ENCODE assay signal across 8 cellular contexts in the genomic region with DNA sequence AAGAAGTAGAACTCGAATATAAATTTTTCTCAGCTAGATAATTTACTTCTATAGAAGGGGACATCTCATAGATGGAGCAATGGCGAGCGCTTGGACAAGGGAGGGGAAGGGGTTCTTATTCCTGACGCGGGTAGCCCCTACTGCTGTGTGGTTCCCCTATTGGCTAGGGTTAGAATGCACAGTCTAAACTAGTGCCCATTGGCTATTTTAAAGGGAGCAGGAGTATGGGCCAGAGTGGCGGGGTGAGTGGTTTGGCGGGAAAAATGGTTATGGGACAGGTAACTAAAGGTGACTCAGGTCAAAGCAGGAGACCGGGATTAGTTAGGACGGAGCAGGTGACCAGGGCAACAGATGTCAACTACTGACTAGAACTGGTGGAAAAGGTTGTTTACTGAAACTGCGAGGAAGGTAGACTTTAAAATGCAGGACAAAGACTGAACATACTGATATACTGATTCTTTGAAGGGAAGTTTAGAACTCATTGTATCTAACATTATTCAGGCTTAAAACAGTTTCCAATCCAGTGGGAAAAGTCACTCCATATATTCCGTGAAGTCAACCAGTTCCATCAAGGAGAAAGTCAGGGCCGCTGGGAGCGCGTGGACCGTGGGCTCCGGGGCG. TPM values are rescaled to one million over a fixed set of nuclear protein-coding genes. Genes with fewer than 3 reads are reported as not detected.
A peak's percentile ranks its signal among the peaks of the same experiment; 100 is the strongest.
DNase-seq lines count a peak whose midpoint lies in the region; ATAC-seq lines count a peak whose summit lies in the region.

No MANE protein-coding gene starts in this region.

- H3K27ac ChIP-seq in skin epidermis = peak overlapping the region; percentile 58 to 98 (median 95)

- H3K9ac ChIP-seq in iPS-15b (ENCODE audit: low read depth, low read length) = peak overlapping the region; percentile 73

- peaks cover 11% of the 10 kb centered on the region for H3K4me1 Mint-ChIP-seq in activated T-helper 2 cell treated with anti-CD3 and anti-CD28 coated beads, Interferon-gamma antibody, Interleukin-2, Interleukin-4, amounts not matched to agents 10 μg/mL and 5 μg/mL and 100 μg/mL, durations not matched to agents 14 hours and 24 hours and 36 hours (ENCODE audit: low read depth)

- peak overlapping the region; percentile 87 for H3K4me3 Mint-ChIP-seq in activated T-helper 2 cell treated with anti-CD3 and anti-CD28 coated beads, Interferon-gamma antibody, Interleukin-2, Interleukin-4, amounts not matched to agents 10 μg/mL and 5 μg/mL and 100 μg/mL, durations not matched to agents 14 hours and 24 hours and 36 hours (ENCODE audit: low read depth)

- no peaks in the 10 kb centered on the region for H3K9me3 ChIP-seq in iPS-15b (ENCODE audit: control insufficient read depth, insufficient read depth, low read length)

- H3K27ac Mint-ChIP-seq in activated T-helper 2 cell treated with anti-CD3 and anti-CD28 coated beads, Interferon-gamma antibody, Interleukin-2, Interleukin-4, amounts not matched to agents 10 μg/mL and 5 μg/mL and 100 μg/mL, durations not matched to agents 14 hours and 24 hours and 36 hours = peak overlapping the region; percentile 88

- ATAC-seq in GM18498 (IDR thresholded peaks at IDR 0.05; ENCODE audit: unreplicated experiment) = no peak

- no peaks in the 10 kb centered on the region for H3K27me3 Mint-ChIP-seq in activated T-helper 2 cell treated with anti-CD3 and anti-CD28 coated beads, Interferon-gamma antibody, Interleukin-2, Interleukin-4, amounts not matched to agents 10 μg/mL and 5 μg/mL and 100 μg/mL, durations not matched to agents 14 hours and 24 hours and 36 hours (ENCODE audit: low read depth)

- no peaks in the 10 kb centered on the region for H3K4me1 ChIP-seq in iPS-15b (ENCODE audit: control insufficient read depth, insufficient read depth, low read length)

- no peaks in the 10 kb centered on the region for H3K36me3 ChIP-seq in iPS-15b (ENCODE audit: control insufficient read depth, insufficient read depth, low read length)

- peaks cover 6% of the 10 kb centered on the region for H3K36me3 Mint-ChIP-seq in activated T-helper 2 cell treated with anti-CD3 and anti-CD28 coated beads, Interferon-gamma antibody, Interleukin-2, Interleukin-4, amounts not matched to agents 10 μg/mL and 5 μg/mL and 100 μg/mL, durations not matched to agents 14 hours and 24 hours and 36 hours (ENCODE audit: low read depth)

- peak; percentile 9 for DNase-seq in NCI-H1436 (lab: John Stamatoyannopoulos, UW)
- DNase-seq in NCI-H1436 treated with DMSO at 0.1 percent for 48 hours (lab: John Stamatoyannopoulos, UW) = no peak
- DNase-seq in NCI-H146 (lab: John Stamatoyannopoulos, UW) = peak; percentile 38
- DNase-seq in activated T-helper 2 cell treated with anti-CD3 and anti-CD28 coated beads, Interferon-gamma antibody, Interleukin-2, Interleukin-4, amounts not matched to agents 10 μg/mL and 5 μg/mL and 100 μg/mL, durations not matched to agents 14 hours and 24 hours and 36 hours (ENCODE audit: low spot score) = peak; percentile 13
- no peak for DNase-seq in activated effector memory CD4-positive, alpha-beta T cell treated with anti-CD3 and anti-CD28 coated beads, Interleukin-2, amount 50 U/mL, for 16 hours

- H3K4me3 ChIP-seq in iPS-15b (ENCODE audit: low read depth, low read length) (peak overlapping the region; percentile 78), skin epidermis (peak overlapping the region; percentile 66 to 95 (median 87))

- intact Hi-C loops in activated T-helper 2 cell treated with anti-CD3 and anti-CD28 coated beads, Interferon-gamma antibody, Interleukin-2, Interleukin-4, amounts not matched to agents 10 μg/mL and 5 μg/mL and 100 μg/mL, durations not matched to agents 14 hours and 24 hours and 36 hours (cut with micrococcal nuclease) = loop anchor here (1.0 kb wide), 1 partner anchor 40 kb away; the partner anchor contains the start of gene ATAD3B

- H3K9me3 Mint-ChIP-seq in activated T-helper 2 cell treated with anti-CD3 and anti-CD28 coated beads, Interferon-gamma antibody, Interleukin-2, Interleukin-4, amounts not matched to agents 10 μg/mL and 5 μg/mL and 100 μg/mL, durations not matched to agents 14 hours and 24 hours and 36 hours = no peaks in the 10 kb centered on the region

- H3K27me3 ChIP-seq in iPS-15b (ENCODE audit: control insufficient read depth, insufficient read depth, low read length) = no peaks in the 10 kb centered on the region

RNA-seq across cellular contexts. Expression of gene ATAD3A, which starts 0.9 kb away (rescaled TPM):
- 71.5 and 78.5 TPM in 2 replicates for total RNA-seq in activated T-helper 2 cell treated with anti-CD3 and anti-CD28 coated beads, Interferon-gamma antibody, Interleukin-2, Interleukin-4, amounts not matched to agents 10 μg/mL and 5 μg/mL and 100 μg/mL, durations not matched to agents 14 hours and 24 hours and 36 hours

RNA-seq across cellular contexts. Expression of gene TMEM240, which starts 29.4 kb away (rescaled TPM):
- total RNA-seq in activated T-helper 2 cell treated with anti-CD3 and anti-CD28 coated beads, Interferon-gamma antibody, Interleukin-2, Interleukin-4, amounts not matched to agents 10 μg/mL and 5 μg/mL and 100 μg/mL, durations not matched to agents 14 hours and 24 hours and 36 hours = 0.25 and 0.48 TPM in 2 replicates

RNA-seq across cellular contexts. Expression of gene ATAD3B, which starts 39.5 kb away (rescaled TPM):
- 68.0 and 70.9 TPM in 2 replicates for total RNA-seq in activated T-helper 2 cell treated with anti-CD3 and anti-CD28 coated beads, Interferon-gamma antibody, Interleukin-2, Interleukin-4, amounts not matched to agents 10 μg/mL and 5 μg/mL and 100 μg/mL, durations not matched to agents 14 hours and 24 hours and 36 hours

Comparison
In these comparisons a context has a peak if more than half of its experiments do, and no peak if none do; other contexts are left out.
1. DNase-seq: peak in NCI-H1436 (single experiment), NCI-H146 (single experiment) and activated T-helper 2 cell treated with anti-CD3 and anti-CD28 coated beads, Interferon-gamma antibody, Interleukin-2, Interleukin-4, amounts not matched to agents 10 μg/mL and 5 μg/mL and 100 μg/mL, durations not matched to agents 14 hours and 24 hours and 36 hours (single experiment); none in NCI-H1436 treated with DMSO at 0.1 percent for 48 hours (single experiment) and activated effector memory CD4-positive, alpha-beta T cell treated with anti-CD3 and anti-CD28 coated beads, Interleukin-2, amount 50 U/mL, for 16 hours (single experiment).